In the genomic region with DNA sequence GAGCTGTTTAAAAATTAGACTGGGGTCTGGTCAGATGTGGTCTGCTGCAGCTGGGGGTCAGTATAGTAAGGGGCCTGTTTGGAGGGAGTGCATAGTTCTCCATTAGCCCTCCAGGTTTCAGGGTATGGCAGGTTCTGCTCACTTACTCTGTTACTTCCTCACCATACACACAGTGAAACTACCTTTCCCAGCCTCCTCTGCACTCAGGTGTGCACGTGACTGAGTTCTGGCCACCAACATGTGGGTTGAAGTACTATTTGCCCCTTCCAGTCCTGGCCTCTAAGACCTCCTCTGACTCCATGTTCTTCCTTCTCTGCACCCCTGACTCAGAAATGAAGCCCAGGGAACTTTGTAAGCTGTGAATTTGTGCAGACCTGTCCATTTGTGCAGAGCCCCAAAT, we compare ENCODE assay signal across 20 cellular contexts.
"Had no signal": no experiment of that assay in that cellular context is flagged by ENCODE, and none has a peak within 500 bp of the region (broad histone marks: within the 10 kb centered on the region; RNA-seq: fewer than 3 reads in every experiment).

No MANE protein-coding gene starts in this region.

- H3K9me3 ChIP-seq: ovary, prostate gland, stomach, suprapubic skin, tibial nerve had no signal

- H3K4me2 ChIP-seq: hepatocyte had no signal

- H3K4me3 ChIP-seq: hepatocyte, ovary, prostate gland, spleen, stomach, suprapubic skin, tibial nerve had no signal

- H3K79me2 ChIP-seq: hepatocyte had no signal

- H3K36me3 Mint-ChIP-seq: activated naive CD8-positive, alpha-beta T cell had no signal

- ATAC-seq: activated T-cell treated with anti-CD3 and anti-CD28 coated beads, Interleukin-2, amount 50 U/mL, for 4 hours; foreskin keratinocyte had no signal

- FAIRE-seq: astrocyte, colon had no signal

- H3K9me3 Mint-ChIP-seq: activated T-cell treated with anti-CD3 and anti-CD28 coated beads, Interleukin-2, amount 50 U/mL, for 4 hours; activated T-helper 2 cell treated with anti-CD3 and anti-CD28 coated beads, Interferon-gamma antibody, Interleukin-2, Interleukin-4, amounts not matched to agents 10 μg/mL and 5 μg/mL and 100 μg/mL, durations not matched to agents 14 hours and 24 hours and 36 hours had no signal

- H3K36me3 ChIP-seq: ovary, prostate gland, spleen, stomach, suprapubic skin, tibial nerve had no signal

- H3K27me3 ChIP-seq: foreskin keratinocyte, hepatocyte, ovary, suprapubic skin, tibial nerve had no signal

- H3K4me3 Mint-ChIP-seq: activated naive CD8-positive, alpha-beta T cell; activated T-cell treated with anti-CD3 and anti-CD28 coated beads, Interleukin-2, amount 50 U/mL, for 4 hours had no signal

- H2AFZ ChIP-seq: hepatocyte had no signal

- H3K4me1 ChIP-seq: prostate gland, spleen, tibial nerve had no signal

- DNase-seq: activated CD4-positive, alpha-beta T cell treated with anti-CD3 and anti-CD28 coated beads, Interleukin-2, amount 50 U/mL, for 4 hours; activated CD8-positive, alpha-beta memory T cell treated with anti-CD3 and anti-CD28 coated beads, Interleukin-2, amount 50 U/mL, for 48 hours; activated naive CD4-positive, alpha-beta T cell; activated T-cell treated with anti-CD3 and anti-CD28 coated beads, Interleukin-2, amount 50 U/mL, for 4 hours; central memory CD4-positive, alpha-beta T cell; effector memory CD4-positive, alpha-beta T cell; foreskin keratinocyte; ovary; spleen; stimulated activated CD4-positive, alpha-beta T cell treated with anti-CD3 and anti-CD28 coated beads, Interleukin-4, amount 100 ng/mL, for 1 hour; stomach; T-helper 9 cell had no signal

- H3K27ac ChIP-seq: foreskin keratinocyte, hepatocyte, ovary, prostate gland, spleen, stomach, suprapubic skin, tibial nerve had no signal

- H3K27ac Mint-ChIP-seq: activated naive CD8-positive, alpha-beta T cell; activated T-helper 2 cell treated with anti-CD3 and anti-CD28 coated beads, Interferon-gamma antibody, Interleukin-2, Interleukin-4, amounts not matched to agents 10 μg/mL and 5 μg/mL and 100 μg/mL, durations not matched to agents 14 hours and 24 hours and 36 hours had no signal
